ENCODE assay signal across 8 cellular contexts in the genomic region with DNA sequence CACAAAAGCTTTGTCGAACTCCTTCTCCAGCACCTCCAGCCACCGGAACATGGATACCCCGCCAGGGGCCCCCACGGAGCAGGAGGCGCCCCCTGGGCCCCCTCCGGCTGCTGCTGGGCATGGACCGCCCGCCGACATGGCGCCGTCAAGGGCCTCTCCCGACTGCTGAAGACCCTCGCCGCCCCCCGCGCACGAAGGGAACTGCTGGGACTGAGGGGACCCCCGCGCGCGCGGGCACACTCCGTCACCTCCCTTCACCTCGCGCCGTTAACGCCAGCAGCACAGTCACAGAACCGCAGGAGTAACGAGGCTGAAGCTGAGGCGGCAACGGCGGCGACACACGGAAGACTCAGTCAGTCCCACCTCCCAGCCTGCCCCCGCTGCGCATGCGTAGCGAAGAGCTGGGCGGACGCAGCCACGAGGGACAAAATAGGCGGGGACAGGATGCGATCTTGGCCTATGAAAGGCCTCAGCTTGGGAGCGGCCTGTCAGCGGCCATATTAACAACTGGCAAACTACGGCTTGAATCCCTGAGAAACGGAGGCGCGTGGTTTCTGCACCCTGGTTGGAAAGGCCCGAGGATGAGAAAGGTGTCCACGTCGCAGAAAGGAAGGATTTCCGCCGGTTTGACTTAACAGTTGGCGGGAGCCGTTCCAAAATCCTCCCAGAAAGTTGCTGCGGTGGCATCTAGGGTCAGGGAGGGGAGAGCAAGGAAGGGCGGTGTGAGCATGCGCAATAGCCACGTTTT. TPM values are rescaled to one million over a fixed set of nuclear protein-coding genes. Genes with fewer than 3 reads are reported as not detected.
A peak's percentile ranks its signal among the peaks of the same experiment; 100 is the strongest.
DNase-seq lines count a peak whose midpoint lies in the region; ATAC-seq and TF ChIP-seq lines count a peak whose summit lies in the region.

GOPC (minus strand) TSS at position 361 of the 748 bp plus-strand sequence; CDS start at position 138, 223 bp downstream.

- H2AFZ ChIP-seq in PC-9 = peak within 1 kb of the TSS; percentile 88

- H3K27me3 ChIP-seq in PC-9 (ENCODE audit: insufficient read depth, low read depth) = no peaks in the 10 kb centered on the region
- H3K27me3 ChIP-seq in esophagus (ENCODE audit: control insufficient read depth in 1 of 2, insufficient read depth in 2 of 2, low read length in 2 of 2) = no peaks in the 10 kb centered on the region
- no peaks in the 10 kb centered on the region for H3K27me3 ChIP-seq in mucosa of stomach (ENCODE audit: control insufficient read depth, insufficient read depth, low read length)

- H3K4me2 ChIP-seq in PC-9 = peak within 1 kb of the TSS; percentile 79

- H3K4me3 ChIP-seq in Jurkat, Clone E6-1 (ENCODE audit: low read length) = peak within 1 kb of the TSS; percentile 96
- H3K4me3 ChIP-seq in PC-9 (peak within 1 kb of the TSS; percentile 58), esophagus (ENCODE audit: low read depth in 1 of 2, low read length in 2 of 2) (peak within 1 kb of the TSS; percentile 91 to 95), mucosa of stomach (ENCODE audit: low read length) (peak within 1 kb of the TSS; percentile 93)

- H3K4me1 ChIP-seq in PC-9 (replicated peaks; ENCODE audit: insufficient read depth) (peaks cover 31% of the 10 kb centered on the region; the same call in 1 of the 2 replicates), esophagus (ENCODE audit: control insufficient read depth in 2 of 2, insufficient read depth in 2 of 2, low read length in 1 of 2) (no peaks in the 10 kb centered on the region), mucosa of stomach (ENCODE audit: control insufficient read depth, insufficient read depth, low read length) (peaks cover 6% of the 10 kb centered on the region)

- peak within 1 kb of the TSS; percentile 99 for H3K4me3 Mint-ChIP-seq in activated T-cell treated with anti-CD3 and anti-CD28 coated beads, Interleukin-2, amount 50 U/mL, for 24 hours

- H3K9me3 Mint-ChIP-seq in activated T-cell treated with anti-CD3 and anti-CD28 coated beads, Interleukin-2, amount 50 U/mL, for 24 hours = peaks cover 4% of the 10 kb centered on the region

- peak; percentile 97 for DNase-seq in DMS53 (lab: John Stamatoyannopoulos, UW)
- peak; percentile 96 for DNase-seq in Jurkat, Clone E6-1 (ENCODE audit: low read depth, low spot score)
- peak; percentile 94 to 97 for DNase-seq in PC-9
- peak; percentile 92 for DNase-seq in activated T-cell treated with anti-CD3 and anti-CD28 coated beads, Interleukin-2, amount 50 U/mL, for 24 hours
- DNase-seq in stimulated activated CD8-positive, alpha-beta memory T cell treated with anti-CD3 and anti-CD28 coated beads, Interleukin-7, amount 100 ng/mL, for 1 hour (ENCODE audit: low read depth in 2 of 2) = peak; percentile 81 to 85

- peaks cover 24% of the 10 kb centered on the region for H3K36me3 ChIP-seq in PC-9 (ENCODE audit: low read depth)
- peaks cover 0 to 2% of the 10 kb centered on the region in 2 donors for H3K36me3 ChIP-seq in esophagus (ENCODE audit: control insufficient read depth in 2 of 2, insufficient read depth in 2 of 2, low read length in 1 of 2)
- no peaks in the 10 kb centered on the region for H3K36me3 ChIP-seq in mucosa of stomach (ENCODE audit: control insufficient read depth, insufficient read depth, low read length)

- peaks cover 3% of the 10 kb centered on the region for H3K27me3 Mint-ChIP-seq in activated T-cell treated with anti-CD3 and anti-CD28 coated beads, Interleukin-2, amount 50 U/mL, for 24 hours

- intact Hi-C loops in PC-9 (cut with micrococcal nuclease; ENCODE audit: unreplicated experiment) = loop anchor here (1.0 to 5.0 kb wide), 5 partner anchors 45 to 198 kb away; partner anchors contain the start of genes DCBLD1 and NUS1

- peaks cover 39% of the 10 kb centered on the region for H3K36me3 Mint-ChIP-seq in activated T-cell treated with anti-CD3 and anti-CD28 coated beads, Interleukin-2, amount 50 U/mL, for 24 hours (ENCODE audit: low read depth)

- H3K9me2 ChIP-seq in PC-9 (ENCODE audit: insufficient read depth) = no peaks in the 10 kb centered on the region

- BruUV-seq in PC-9 (replicated peaks; lab: Mats Ljungman, UMichigan) = no TSS peak

- peak; percentile 87 for ATAC-seq in GM21619 (IDR thresholded peaks at IDR 0.05; ENCODE audit: unreplicated experiment)

- H3K27ac Mint-ChIP-seq in activated T-cell treated with anti-CD3 and anti-CD28 coated beads, Interleukin-2, amount 50 U/mL, for 24 hours = peak within 1 kb of the TSS; percentile 98

- peak within 1 kb of the TSS; percentile 93 for H3K9ac ChIP-seq in mucosa of stomach (ENCODE audit: low read length)

- H3K9me3 ChIP-seq in PC-9 (ENCODE audit: insufficient read depth, low read depth) (peaks cover 4% of the 10 kb centered on the region; the same call in 1 of the 2 replicates), esophagus (ENCODE audit: control insufficient read depth in 2 of 2, insufficient read depth in 1 of 2, low read depth in 1 of 2, low read length in 1 of 2) (no peaks in the 10 kb centered on the region), mucosa of stomach (ENCODE audit: control insufficient read depth, low read length) (no peaks in the 10 kb centered on the region)

- peaks cover 46% of the 10 kb centered on the region for H3K79me2 ChIP-seq in PC-9 (ENCODE audit: low read depth)

- 0 to 1% methylated on average over 60 of the region's 60 CpGs for WGBS in esophagus, 2 donors

- peaks cover 40% of the 10 kb centered on the region for H3K4me1 Mint-ChIP-seq in activated T-cell treated with anti-CD3 and anti-CD28 coated beads, Interleukin-2, amount 50 U/mL, for 24 hours (ENCODE audit: low read depth)

- no peaks in the 10 kb centered on the region for H4K20me1 ChIP-seq in PC-9 (ENCODE audit: insufficient read depth)

- CTCF ChIA-PET in PC-9 (lab: Charles Lee) = interaction anchor here (0.6 to 1.4 kb wide), 5 partner anchors 51 to 1331 kb away, joined by 3 to 8 read pairs (median 3); no protein-coding TSS in a partner anchor

- TF ChIP-seq CTCF in PC-9 (conservative IDR thresholded peaks at IDR 0.05) = 0 out of 2 replicates have a peak, but pooled peaks have one; percentile 33

- POLR2A ChIA-PET in PC-9 (lab: Charles Lee; ENCODE audit: unreplicated experiment) = interaction anchor here (0.5 to 0.7 kb wide), 4 partner anchors 251 to 1542 kb away, joined by 3 to 6 read pairs (median 4); partner anchors contain the start of genes FRK and RWDD1

- H3K27ac ChIP-seq in PC-9 (peak within 1 kb of the TSS; percentile 62), esophagus (ENCODE audit: low read depth in 2 of 2, low read length in 1 of 2) (peak within 1 kb of the TSS; percentile 97 to 100)

- no peaks in the 10 kb centered on the region for H3F3A ChIP-seq in PC-9 (ENCODE audit: insufficient read depth, low read depth)

RNA-seq across cellular contexts. Expression of gene GOPC, which starts in this region (rescaled TPM):
- 21.9 TPM for polyA plus RNA-seq in Jurkat, Clone E6-1 (2012; ENCODE audit: insufficient read depth, insufficient read length)
- total RNA-seq in PC-9 (2021) = 10.8 and 14.1 TPM in 2 replicates
- polyA plus RNA-seq in esophagus = 10 to 100 TPM in 1 of 2 donors, 1 to 10 TPM in 1; 8.6 to 12.1 TPM

Comparison
In these comparisons a context has a peak if more than half of its experiments do, and no peak if none do; other contexts are left out.
1. Peak in every context shown above with its lines: DNase-seq, ATAC-seq, H3K4me3 ChIP-seq and H3K27ac ChIP-seq.